In genomic region chr22:50544746-50545253, GRCh38 we compare ENCODE assay signal across 10 cellular contexts. TPM values are rescaled to one million over a fixed set of nuclear protein-coding genes. Genes with fewer than 3 reads are reported as not detected.
DNase-seq lines count a peak whose midpoint lies in the region; ATAC-seq and TF ChIP-seq lines count a peak whose summit lies in the region.
"Had no signal": no experiment of that assay in that cellular context is flagged by ENCODE, and none has a peak within 500 bp of the region (broad histone marks: within the 10 kb centered on the region; RNA-seq: fewer than 3 reads in every experiment).

No MANE protein-coding gene starts in this region.

- ATAC-seq in stimulated activated naive B cell treated with anti-CD40 and anti-IgM and Interleukin-4, amounts not matched to agents 10 μg/mL and 1 μg/mL and 100 μg/mL, for 72 hours (replicated peaks) = no peak
- no peak for ATAC-seq in HG02973 (IDR thresholded peaks at IDR 0.05; ENCODE audit: unreplicated experiment)

- no peaks in the 10 kb centered on the region for H3K27me3 Mint-ChIP-seq in activated CD4-positive, alpha-beta T cell treated with anti-CD3 and anti-CD28 coated beads, Interleukin-2, amount 10 ng/mL, durations not matched to agents 7 days and 5 days
- H3K27me3 Mint-ChIP-seq in stimulated activated naive B cell treated with anti-CD40 and anti-IgM and Interleukin-4, amounts not matched to agents 10 μg/mL and 1 μg/mL and 100 μg/mL, for 72 hours = no peaks in the 10 kb centered on the region

- no peak for TF ChIP-seq POLR2A in Peyer's patch (IDR thresholded peaks at IDR 0.05)

- in situ Hi-C loops in HAP-1 (cut with MboI; ENCODE audit: low sequenced_read_pairs) = no loop called here

- peaks cover 10 to 46% (median 20%) of the 10 kb centered on the region in 4 donors for H3K4me1 ChIP-seq in Peyer's patch
- H3K4me1 ChIP-seq in HAP-1 = peaks cover 6% of the 10 kb centered on the region; the same call in 1 of the 2 replicates

- CTCF ChIA-PET in activated CD4-positive, alpha-beta T cell treated with anti-CD3 and anti-CD28 coated beads, Interleukin-2, amount 10 ng/mL, durations not matched to agents 7 days and 5 days (lab: Charles Lee) = interaction anchor here (0.9 to 5.0 kb wide), 11 partner anchors 9 to 76 kb away, joined by 3 to 64 read pairs (median 7); partner anchors contain the start of genes SCO2, SYCE3 and TYMP

- H3K27me3 ChIP-seq in Peyer's patch = peaks cover 0 to 15% of the 10 kb centered on the region in 2 donors
- no peaks in the 10 kb centered on the region for H3K27me3 ChIP-seq in HAP-1 (ENCODE audit: low read depth)

- TF ChIP-seq CTCF in Peyer's patch (IDR thresholded peaks at IDR 0.05) = no peak
- no peak for TF ChIP-seq CTCF in epithelial cell of esophagus (IDR thresholded peaks at IDR 0.05; ENCODE audit: insufficient read depth, low read depth, low read length, missing control alignments)

- H3K36me3 ChIP-seq in Peyer's patch (no peaks in the 10 kb centered on the region), HAP-1 (replicated peaks) (no peaks in the 10 kb centered on the region)
- H3K36me3 ChIP-seq: ovary had no signal

- H3K36me3 Mint-ChIP-seq in activated CD4-positive, alpha-beta T cell treated with anti-CD3 and anti-CD28 coated beads, Interleukin-2, amount 10 ng/mL, durations not matched to agents 7 days and 5 days (ENCODE audit: low read depth) = peaks cover 13% of the 10 kb centered on the region
- H3K36me3 Mint-ChIP-seq in stimulated activated naive B cell treated with anti-CD40 and anti-IgM and Interleukin-4, amounts not matched to agents 10 μg/mL and 1 μg/mL and 100 μg/mL, for 72 hours = peaks cover 0 to 4% of the 10 kb centered on the region in 2 donors

- DNase-seq in activated CD4-positive, alpha-beta T cell treated with anti-CD3 and anti-CD28 coated beads, Interleukin-2, amount 10 ng/mL, durations not matched to agents 7 days and 5 days = peak; percentile 52
- no peak for DNase-seq in activated CD4-positive, alpha-beta T cell treated with anti-CD3 and anti-CD28 coated beads, Interleukin-2, amount 50 U/mL, for 4 hours
- DNase-seq in Peyer's patch = peak in 1 of 3 donors; percentile 71
- peak; percentile 93 for DNase-seq in epithelial cell of esophagus (ENCODE audit: low read depth)
- no peak for DNase-seq in stimulated activated naive B cell treated with anti-CD40 and anti-IgM and Interleukin-4, amounts not matched to agents 10 μg/mL and 1 μg/mL and 100 μg/mL, for 72 hours
- DNase-seq in HAP-1 (ENCODE audit: low spot score in 2 of 2) = no peak
- DNase-seq in NCI-H1930 (lab: John Stamatoyannopoulos, UW) = no peak

- peak overlapping the region; percentile 46 to 74 (median 56) for H3K27ac ChIP-seq in Peyer's patch
- H3K27ac ChIP-seq: ovary had no signal

- peak overlapping the region; percentile 62 for H3K4me3 Mint-ChIP-seq in activated CD4-positive, alpha-beta T cell treated with anti-CD3 and anti-CD28 coated beads, Interleukin-2, amount 10 ng/mL, durations not matched to agents 7 days and 5 days
- peak overlapping the region in 1 of 2 donors; percentile 75 for H3K4me3 Mint-ChIP-seq in stimulated activated naive B cell treated with anti-CD40 and anti-IgM and Interleukin-4, amounts not matched to agents 10 μg/mL and 1 μg/mL and 100 μg/mL, for 72 hours

- H3K9me3 ChIP-seq in Peyer's patch (no peaks in the 10 kb centered on the region), HAP-1 (no peaks in the 10 kb centered on the region)
- H3K9me3 ChIP-seq: ovary had no signal

- POLR2A ChIA-PET in activated CD4-positive, alpha-beta T cell treated with anti-CD3 and anti-CD28 coated beads, Interleukin-2, amount 10 ng/mL, durations not matched to agents 7 days and 5 days (lab: Charles Lee) = interaction anchor here (1.6 kb wide), 1 partner anchor 19 kb away, joined by 4 read pairs; the partner anchor contains the start of gene SCO2

- peak overlapping the region; percentile 92 for H3K27ac Mint-ChIP-seq in activated CD4-positive, alpha-beta T cell treated with anti-CD3 and anti-CD28 coated beads, Interleukin-2, amount 10 ng/mL, durations not matched to agents 7 days and 5 days
- H3K27ac Mint-ChIP-seq in stimulated activated naive B cell treated with anti-CD40 and anti-IgM and Interleukin-4, amounts not matched to agents 10 μg/mL and 1 μg/mL and 100 μg/mL, for 72 hours = peak overlapping the region; percentile 91

- H3K4me1 Mint-ChIP-seq in activated CD4-positive, alpha-beta T cell treated with anti-CD3 and anti-CD28 coated beads, Interleukin-2, amount 10 ng/mL, durations not matched to agents 7 days and 5 days = peaks cover 54% of the 10 kb centered on the region
- H3K4me1 Mint-ChIP-seq in stimulated activated naive B cell treated with anti-CD40 and anti-IgM and Interleukin-4, amounts not matched to agents 10 μg/mL and 1 μg/mL and 100 μg/mL, for 72 hours = peaks cover 24 to 63% of the 10 kb centered on the region in 2 donors

- H3K9me3 Mint-ChIP-seq in activated CD4-positive, alpha-beta T cell treated with anti-CD3 and anti-CD28 coated beads, Interleukin-2, amount 10 ng/mL, durations not matched to agents 7 days and 5 days = peaks cover 3% of the 10 kb centered on the region
- H3K9me3 Mint-ChIP-seq in stimulated activated naive B cell treated with anti-CD40 and anti-IgM and Interleukin-4, amounts not matched to agents 10 μg/mL and 1 μg/mL and 100 μg/mL, for 72 hours = peaks cover 0 to 4% of the 10 kb centered on the region in 2 donors

- peak overlapping the region in 2 of 4 donors; percentile 34 to 42 for H3K4me3 ChIP-seq in Peyer's patch
- H3K4me3 ChIP-seq in epithelial cell of esophagus (ENCODE audit: low read length) = peak overlapping the region; percentile 19
- H3K4me3 ChIP-seq in HAP-1 = no peak overlapping the region
- H3K4me3 ChIP-seq: ovary had no signal

RNA-seq across cellular contexts. Expression of gene KLHDC7B, which starts 0.9 kb away (rescaled TPM):
- 10 to 100 TPM; 15.6 to 16.0 TPM for total RNA-seq in activated CD4-positive, alpha-beta T cell treated with anti-CD3 and anti-CD28 coated beads, Interleukin-2, amount 10 ng/mL, durations not matched to agents 7 days and 5 days
- total RNA-seq in Peyer's patch = 1 to 10 TPM in 1 of 4 donors, not detected in 3; 1.1 TPM
- total RNA-seq: fibroblast of villous mesenchyme had no signal

RNA-seq across cellular contexts. Expression of gene TYMP, which starts 15.0 kb away (rescaled TPM):
- total RNA-seq in activated CD4-positive, alpha-beta T cell treated with anti-CD3 and anti-CD28 coated beads, Interleukin-2, amount 10 ng/mL, durations not matched to agents 7 days and 5 days = 100 to 1,000 TPM in 1 of 2 experiments, 10 to 100 TPM in 1; 92.2 to 126 TPM
- 10 to 100 TPM; 53.5 to 93.9 (median 88.3) TPM for total RNA-seq in Peyer's patch

RNA-seq across cellular contexts. Expression of gene SYCE3, which starts 17.9 kb away (rescaled TPM):
- total RNA-seq in activated CD4-positive, alpha-beta T cell treated with anti-CD3 and anti-CD28 coated beads, Interleukin-2, amount 10 ng/mL, durations not matched to agents 7 days and 5 days = under 1 TPM in 1 of 2 experiments, not detected in 1; 0.87 TPM
- total RNA-seq in Peyer's patch = not detected
- total RNA-seq: fibroblast of villous mesenchyme, ovary had no signal

RNA-seq across cellular contexts. Expression of gene SCO2, which starts 19.4 kb away (rescaled TPM):
- total RNA-seq in activated CD4-positive, alpha-beta T cell treated with anti-CD3 and anti-CD28 coated beads, Interleukin-2, amount 10 ng/mL, durations not matched to agents 7 days and 5 days = 10 to 100 TPM in 1 of 2 experiments, 1 to 10 TPM in 1; 2.8 to 10.5 TPM
- total RNA-seq in Peyer's patch = 1 to 10 TPM in 3 of 4 donors, not detected in 1; 1.2 to 6.3 (median 4.5) TPM

RNA-seq across cellular contexts. Expression of gene CPT1B, which starts 33.4 kb away (rescaled TPM):
- total RNA-seq in activated CD4-positive, alpha-beta T cell treated with anti-CD3 and anti-CD28 coated beads, Interleukin-2, amount 10 ng/mL, durations not matched to agents 7 days and 5 days = 100 to 1,000 TPM; 107 to 113 TPM
- total RNA-seq in Peyer's patch = 100 to 1,000 TPM in 1 of 4 donors, 10 to 100 TPM in 3; 51.2 to 133 (median 56.5) TPM

Comparison
In these comparisons a context has a peak if more than half of its experiments do, and no peak if none do; other contexts are left out.
1. DNase-seq: peak in activated CD4-positive, alpha-beta T cell treated with anti-CD3 and anti-CD28 coated beads, Interleukin-2, amount 10 ng/mL, durations not matched to agents 7 days and 5 days (single experiment) and epithelial cell of esophagus (single experiment); none in activated CD4-positive, alpha-beta T cell treated with anti-CD3 and anti-CD28 coated beads, Interleukin-2, amount 50 U/mL, for 4 hours (0 of 2), stimulated activated naive B cell treated with anti-CD40 and anti-IgM and Interleukin-4, amounts not matched to agents 10 μg/mL and 1 μg/mL and 100 μg/mL, for 72 hours (single experiment), HAP-1 (0 of 2) and NCI-H1930 (0 of 2).
2. RNA of gene KLHDC7B, which starts 0.9 kb away (total RNA-seq): 15.6 to 16.0 TPM in activated CD4-positive, alpha-beta T cell treated with anti-CD3 and anti-CD28 coated beads, Interleukin-2, amount 10 ng/mL, durations not matched to agents 7 days and 5 days; 1.1 TPM in Peyer's patch; every median in the first group is over 4 times any median in the second.